12 cellular contexts compared by ENCODE assay signal in genomic region chr9:105150991-105151685, GRCh38.
A peak's percentile ranks its signal among the peaks of the same experiment; 100 is the strongest.
DNase-seq lines count a peak whose midpoint lies in the region; ATAC-seq and TF ChIP-seq lines count a peak whose summit lies in the region.
"Had no signal": no experiment of that assay in that cellular context is flagged by ENCODE, and none has a peak within 500 bp of the region (broad histone marks: within the 10 kb centered on the region; RNA-seq: fewer than 3 reads in every experiment).

No MANE protein-coding gene starts in this region.

- TF ChIP-seq CTCF in GM13976 (IDR thresholded peaks at IDR 0.05; ENCODE audit: borderline replicate concordance, control extremely low read depth, extremely low read depth, insufficient read depth, missing control alignments) (no peak), nephron (IDR thresholded peaks at IDR 0.05; ENCODE audit: unreplicated experiment in 3 of 3) (no peak), glutamatergic neuron (IDR thresholded peaks at IDR 0.05; ENCODE audit: partially characterized antibody, unreplicated experiment) (no peak), left ventricle myocardium inferior (IDR thresholded peaks at IDR 0.05; ENCODE audit: borderline replicate concordance) (no peak)

- no peaks in the 10 kb centered on the region for H3K4me1 Mint-ChIP-seq in activated T-helper 17 cell treated with anti-CD3 and anti-CD28 coated beads, Interleukin-2, amount 50 U/mL, for 72 hours
- H3K4me1 Mint-ChIP-seq in nephron (peaks cover 15% of the 10 kb centered on the region), glutamatergic neuron (ENCODE audit: low read depth, unreplicated experiment) (peaks cover 7% of the 10 kb centered on the region)

- no peaks in the 10 kb centered on the region for H3K27me3 Mint-ChIP-seq in activated T-helper 17 cell treated with anti-CD3 and anti-CD28 coated beads, Interleukin-2, amount 50 U/mL, for 72 hours
- H3K27me3 Mint-ChIP-seq in nephron (ENCODE audit: low read depth): no peaks in the 10 kb centered on the region
- H3K27me3 Mint-ChIP-seq in glutamatergic neuron (ENCODE audit: unreplicated experiment): no peaks in the 10 kb centered on the region

- H3K36me3 ChIP-seq in left ventricle myocardium inferior: no peaks in the 10 kb centered on the region

- intact Hi-C loops in left ventricle myocardium inferior (cut with micrococcal nuclease): loop anchor here (10.0 kb wide), 1 partner anchor 264 kb away; no protein-coding TSS in a partner anchor

- in situ Hi-C loops in GM13976 (cut with MboI; ENCODE audit: low sequenced_read_pairs, unreplicated experiment): loop anchor here (10.0 kb wide), 2 partner anchors 286 to 366 kb away; no protein-coding TSS in a partner anchor

- H3K4me1 ChIP-seq in left ventricle myocardium inferior: peaks cover 4% of the 10 kb centered on the region

- no peaks in the 10 kb centered on the region for H3K36me3 Mint-ChIP-seq in activated T-helper 17 cell treated with anti-CD3 and anti-CD28 coated beads, Interleukin-2, amount 50 U/mL, for 72 hours (ENCODE audit: low read depth)
- no peaks in the 10 kb centered on the region for H3K36me3 Mint-ChIP-seq in nephron (ENCODE audit: low read depth)
- no peaks in the 10 kb centered on the region for H3K36me3 Mint-ChIP-seq in glutamatergic neuron (ENCODE audit: unreplicated experiment)

- no peaks in the 10 kb centered on the region for H3K27me3 ChIP-seq in left ventricle myocardium inferior (ENCODE audit: low read depth)

- H3K9me3 Mint-ChIP-seq in activated T-helper 17 cell treated with anti-CD3 and anti-CD28 coated beads, Interleukin-2, amount 50 U/mL, for 72 hours: no peaks in the 10 kb centered on the region
- H3K9me3 Mint-ChIP-seq in nephron (no peaks in the 10 kb centered on the region), glutamatergic neuron (ENCODE audit: unreplicated experiment) (peaks cover 4% of the 10 kb centered on the region)

- peak; percentile 29 for DNase-seq in GM13976 (ENCODE audit: low spot score)
- DNase-seq in glutamatergic neuron: no peak
- DNase-seq in hepatic stellate cell (ENCODE audit: low spot score): no peak
- DNase-seq in CD1c-positive myeloid dendritic cell (ENCODE audit: extremely low spot score): no peak
- no peak for DNase-seq in left ventricle myocardium inferior
- DNase-seq: activated CD4-positive, alpha-beta T cell treated with anti-CD3 and anti-CD28 coated beads for 48 hours; amygdala; NCI-H1105 treated with DMSO at 0.1 percent for 48 hours had no signal

- ATAC-seq in HG03135 (IDR thresholded peaks at IDR 0.05; ENCODE audit: unreplicated experiment): peak; percentile 67
- no peak for ATAC-seq in activated T-helper 17 cell treated with anti-CD3 and anti-CD28 coated beads, Interleukin-2, amount 50 U/mL, for 72 hours (replicated peaks)
- ATAC-seq: Right ventricle myocardium inferior had no signal

- H3K4me3 ChIP-seq in left ventricle myocardium inferior: no peak overlapping the region

- no peak overlapping the region for H3K4me3 Mint-ChIP-seq in activated T-helper 17 cell treated with anti-CD3 and anti-CD28 coated beads, Interleukin-2, amount 50 U/mL, for 72 hours
- H3K4me3 Mint-ChIP-seq in nephron: no peak overlapping the region
- no peak overlapping the region for H3K4me3 Mint-ChIP-seq in glutamatergic neuron (ENCODE audit: unreplicated experiment)

- peak overlapping the region; percentile 59 for H3K27ac Mint-ChIP-seq in activated T-helper 17 cell treated with anti-CD3 and anti-CD28 coated beads, Interleukin-2, amount 50 U/mL, for 72 hours
- peak overlapping the region; percentile 17 to 90 (median 38) for H3K27ac Mint-ChIP-seq in nephron
- H3K27ac Mint-ChIP-seq in glutamatergic neuron (ENCODE audit: unreplicated experiment): no peak overlapping the region

- no peaks in the 10 kb centered on the region for H3K9me3 ChIP-seq in left ventricle myocardium inferior (replicated peaks)

- no peak overlapping the region for H3K27ac ChIP-seq in left ventricle myocardium inferior (replicated peaks)
